Comparison of ENCODE assay signal across 1 cellular context in the genomic region with DNA sequence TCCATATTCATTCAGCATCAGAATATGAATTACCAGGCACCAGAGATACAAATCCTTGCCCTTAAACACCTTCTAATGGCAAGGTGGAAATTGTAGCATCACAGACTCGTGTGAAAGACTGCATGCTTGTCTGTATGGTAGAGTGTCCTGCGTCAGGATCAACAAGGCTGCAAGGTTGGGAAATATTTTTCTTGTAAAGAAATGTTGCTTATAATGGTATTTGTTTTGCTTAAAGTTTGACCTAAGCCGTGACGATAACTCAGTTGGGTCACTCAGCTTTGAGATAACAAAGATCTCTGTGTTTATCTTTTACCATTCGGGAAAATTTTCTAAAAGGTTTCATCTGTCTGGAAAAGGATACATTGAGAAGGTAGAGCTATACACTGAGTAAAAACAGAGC.
A peak's percentile ranks its signal among the peaks of the same experiment; 100 is the strongest.
TF ChIP-seq lines count a peak whose summit lies in the region.

No MANE protein-coding gene starts in this region.

TF ChIP-seq in A549, 52 proteins besides CTCF, POLR2A, EP300 and RAD21 (continued from another document):
- TF ChIP-seq, protein P1, sequence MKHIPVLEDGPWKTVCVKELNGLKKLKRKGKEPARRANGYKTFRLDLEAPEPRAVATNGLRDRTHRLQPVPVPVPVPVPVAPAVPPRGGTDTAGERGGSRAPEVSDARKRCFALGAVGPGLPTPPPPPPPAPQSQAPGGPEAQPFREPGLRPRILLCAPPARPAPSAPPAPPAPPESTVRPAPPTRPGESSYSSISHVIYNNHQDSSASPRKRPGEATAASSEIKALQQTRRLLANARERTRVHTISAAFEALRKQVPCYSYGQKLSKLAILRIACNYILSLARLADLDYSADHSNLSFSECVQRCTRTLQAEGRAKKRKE (CRISPR knock-in tag; IDR thresholded peaks at IDR 0.05; ENCODE audit: low read depth), result peak; percentile 91
- TF ChIP-seq HOXB13 (CRISPR knock-in tag; IDR thresholded peaks at IDR 0.05; ENCODE audit: low read depth) (peak; percentile 100), JUN (IDR thresholded peaks at IDR 0.05) (peak; percentile 96 to 98), POLR2AphosphoS2 (conservative IDR thresholded peaks at IDR 0.05; ENCODE audit: low read length) (no peak), BHLHE40 (IDR thresholded peaks at IDR 0.05; ENCODE audit: low read depth, low read length) (no peak), FOXS1 (CRISPR knock-in tag; IDR thresholded peaks at IDR 0.05) (peak; percentile 98), CHD4 (IDR thresholded peaks at IDR 0.05; ENCODE audit: borderline replicate concordance) (no peak), ZFP36 (IDR thresholded peaks at IDR 0.05; ENCODE audit: borderline replicate concordance, partially characterized antibody) (peak; percentile 65), CBX2 (IDR thresholded peaks at IDR 0.05; ENCODE audit: borderline replicate concordance, low read depth) (no peak), HEYL (CRISPR knock-in tag; IDR thresholded peaks at IDR 0.05) (peak; percentile 97), SMC3 (IDR thresholded peaks at IDR 0.05) (peak; percentile 65; the same call in 2 of the 3 replicates), MYC (IDR thresholded peaks at IDR 0.05; ENCODE audit: borderline replicate concordance, low read length) (peak; percentile 73; the same call in 1 of the 2 replicates), CBX8 (IDR thresholded peaks at IDR 0.05) (no peak), TP53 (CRISPR knock-in tag; IDR thresholded peaks at IDR 0.05) (no peak), CEBPB (IDR thresholded peaks at IDR 0.05) (peak; percentile 99), PHF8 (IDR thresholded peaks at IDR 0.05; ENCODE audit: borderline replicate concordance, low read depth) (no peak), FOSL2 (IDR thresholded peaks at IDR 0.05) (peak; percentile 62; the same call in 1 of the 2 replicates), FOSL2 (CRISPR knock-in tag; IDR thresholded peaks at IDR 0.05) (peak; percentile 98), HOXB5 (CRISPR knock-in tag; IDR thresholded peaks at IDR 0.05) (peak; percentile 99), GATA3 (IDR thresholded peaks at IDR 0.05; ENCODE audit: borderline replicate concordance) (peak; percentile 100)
- TF ChIP-seq, protein P2, sequence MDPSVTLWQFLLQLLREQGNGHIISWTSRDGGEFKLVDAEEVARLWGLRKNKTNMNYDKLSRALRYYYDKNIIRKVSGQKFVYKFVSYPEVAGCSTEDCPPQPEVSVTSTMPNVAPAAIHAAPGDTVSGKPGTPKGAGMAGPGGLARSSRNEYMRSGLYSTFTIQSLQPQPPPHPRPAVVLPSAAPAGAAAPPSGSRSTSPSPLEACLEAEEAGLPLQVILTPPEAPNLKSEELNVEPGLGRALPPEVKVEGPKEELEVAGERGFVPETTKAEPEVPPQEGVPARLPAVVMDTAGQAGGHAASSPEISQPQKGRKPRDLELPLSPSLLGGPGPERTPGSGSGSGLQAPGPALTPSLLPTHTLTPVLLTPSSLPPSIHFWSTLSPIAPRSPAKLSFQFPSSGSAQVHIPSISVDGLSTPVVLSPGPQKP (IDR thresholded peaks at IDR 0.05; ENCODE audit: low read depth, low read length), result no peak
- TF ChIP-seq, protein P3, sequence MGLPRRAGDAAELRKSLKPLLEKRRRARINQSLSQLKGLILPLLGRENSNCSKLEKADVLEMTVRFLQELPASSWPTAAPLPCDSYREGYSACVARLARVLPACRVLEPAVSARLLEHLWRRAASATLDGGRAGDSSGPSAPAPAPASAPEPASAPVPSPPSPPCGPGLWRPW (IDR thresholded peaks at IDR 0.05), result peak; percentile 99
- TF ChIP-seq, protein P4, sequence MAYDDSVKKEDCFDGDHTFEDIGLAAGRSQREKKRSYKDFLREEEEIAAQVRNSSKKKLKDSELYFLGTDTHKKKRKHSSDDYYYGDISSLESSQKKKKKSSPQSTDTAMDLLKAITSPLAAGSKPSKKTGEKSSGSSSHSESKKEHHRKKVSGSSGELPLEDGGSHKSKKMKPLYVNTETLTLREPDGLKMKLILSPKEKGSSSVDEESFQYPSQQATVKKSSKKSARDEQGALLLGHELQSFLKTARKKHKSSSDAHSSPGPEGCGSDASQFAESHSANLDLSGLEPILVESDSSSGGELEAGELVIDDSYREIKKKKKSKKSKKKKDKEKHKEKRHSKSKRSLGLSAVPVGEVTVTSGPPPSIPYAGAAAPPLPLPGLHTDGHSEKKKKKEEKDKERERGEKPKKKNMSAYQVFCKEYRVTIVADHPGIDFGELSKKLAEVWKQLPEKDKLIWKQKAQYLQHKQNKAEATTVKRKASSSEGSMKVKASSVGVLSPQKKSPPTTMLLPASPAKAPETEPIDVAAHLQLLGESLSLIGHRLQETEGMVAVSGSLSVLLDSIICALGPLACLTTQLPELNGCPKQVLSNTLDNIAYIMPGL (CRISPR knock-in tag; IDR thresholded peaks at IDR 0.05; ENCODE audit: borderline replicate concordance), result peak; percentile 78; the same call in 1 of the 2 replicates
- TF ChIP-seq, protein P5, sequence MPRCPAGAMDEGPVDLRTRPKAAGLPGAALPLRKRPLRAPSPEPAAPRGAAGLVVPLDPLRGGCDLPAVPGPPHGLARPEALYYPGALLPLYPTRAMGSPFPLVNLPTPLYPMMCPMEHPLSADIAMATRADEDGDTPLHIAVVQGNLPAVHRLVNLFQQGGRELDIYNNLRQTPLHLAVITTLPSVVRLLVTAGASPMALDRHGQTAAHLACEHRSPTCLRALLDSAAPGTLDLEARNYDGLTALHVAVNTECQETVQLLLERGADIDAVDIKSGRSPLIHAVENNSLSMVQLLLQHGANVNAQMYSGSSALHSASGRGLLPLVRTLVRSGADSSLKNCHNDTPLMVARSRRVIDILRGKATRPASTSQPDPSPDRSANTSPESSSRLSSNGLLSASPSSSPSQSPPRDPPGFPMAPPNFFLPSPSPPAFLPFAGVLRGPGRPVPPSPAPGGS (IDR thresholded peaks at IDR 0.05), result peak; percentile 100
- TF ChIP-seq, protein P6, sequence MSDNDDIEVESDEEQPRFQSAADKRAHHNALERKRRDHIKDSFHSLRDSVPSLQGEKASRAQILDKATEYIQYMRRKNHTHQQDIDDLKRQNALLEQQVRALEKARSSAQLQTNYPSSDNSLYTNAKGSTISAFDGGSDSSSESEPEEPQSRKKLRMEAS (IDR thresholded peaks at IDR 0.05), result peak; percentile 89
- TF ChIP-seq, protein P7, sequence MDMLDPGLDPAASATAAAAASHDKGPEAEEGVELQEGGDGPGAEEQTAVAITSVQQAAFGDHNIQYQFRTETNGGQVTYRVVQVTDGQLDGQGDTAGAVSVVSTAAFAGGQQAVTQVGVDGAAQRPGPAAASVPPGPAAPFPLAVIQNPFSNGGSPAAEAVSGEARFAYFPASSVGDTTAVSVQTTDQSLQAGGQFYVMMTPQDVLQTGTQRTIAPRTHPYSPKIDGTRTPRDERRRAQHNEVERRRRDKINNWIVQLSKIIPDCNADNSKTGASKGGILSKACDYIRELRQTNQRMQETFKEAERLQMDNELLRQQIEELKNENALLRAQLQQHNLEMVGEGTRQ (IDR thresholded peaks at IDR 0.05), result no peak
